Comparison of ENCODE assay signal across 14 cellular contexts in genomic region chr12:1469063-1469462, GRCh38.
"Had no signal": no experiment of that assay in that cellular context is flagged by ENCODE, and none has a peak within 500 bp of the region (broad histone marks: within the 10 kb centered on the region; RNA-seq: fewer than 3 reads in every experiment).

No MANE protein-coding gene starts in this region.

- H3K27ac Mint-ChIP-seq: activated T-helper 2 cell treated with anti-CD3 and anti-CD28 coated beads, Interferon-gamma antibody, Interleukin-2, Interleukin-4, amounts not matched to agents 10 μg/mL and 5 μg/mL and 100 μg/mL, durations not matched to agents 14 hours and 24 hours and 36 hours; endodermal cell; nephron progenitor cell had no signal

- DNase-seq: activated CD4-positive, alpha-beta T cell treated with anti-CD3 and anti-CD28 coated beads, Interleukin-2, amount 50 U/mL, for 1 hour; activated naive CD4-positive, alpha-beta T cell treated with anti-CD3 and anti-CD28 coated beads, Interleukin-2, amount 50 U/mL, for 16 hours; adrenal gland; dermis blood vessel endothelial cell; endodermal cell; left colon; mammary epithelial cell; nephron progenitor cell; ovary; stimulated activated CD4-positive, alpha-beta T cell treated with anti-CD3 and anti-CD28 coated beads, Interleukin-4, amount 100 ng/mL, for 4 hours; stimulated activated naive CD8-positive, alpha-beta T cell treated with anti-CD3 and anti-CD28 coated beads, Interleukin-15, amount 100 ng/mL, for 72 hours; testis had no signal

- H3K27ac ChIP-seq: adrenal gland, ovary, testis, vagina had no signal

- H3K9me3 ChIP-seq: adrenal gland, ovary, testis, vagina had no signal

- H3K36me3 ChIP-seq: adrenal gland, ovary, vagina had no signal

- H3K9me3 Mint-ChIP-seq: activated T-helper 2 cell treated with anti-CD3 and anti-CD28 coated beads, Interferon-gamma antibody, Interleukin-2, Interleukin-4, amounts not matched to agents 10 μg/mL and 5 μg/mL and 100 μg/mL, durations not matched to agents 14 hours and 24 hours and 36 hours; stimulated activated naive CD8-positive, alpha-beta T cell treated with anti-CD3 and anti-CD28 coated beads, Interleukin-15, amount 100 ng/mL, for 72 hours had no signal

- H3K27me3 ChIP-seq: adrenal gland, ovary, testis, vagina had no signal

- H3K4me3 ChIP-seq: adrenal gland, ovary, testis, vagina had no signal

- H3K4me3 Mint-ChIP-seq: endodermal cell; nephron progenitor cell; stimulated activated naive CD8-positive, alpha-beta T cell treated with anti-CD3 and anti-CD28 coated beads, Interleukin-15, amount 100 ng/mL, for 72 hours had no signal

- H3K27me3 Mint-ChIP-seq: stimulated activated naive CD8-positive, alpha-beta T cell treated with anti-CD3 and anti-CD28 coated beads, Interleukin-15, amount 100 ng/mL, for 72 hours had no signal
